In the genomic region with DNA sequence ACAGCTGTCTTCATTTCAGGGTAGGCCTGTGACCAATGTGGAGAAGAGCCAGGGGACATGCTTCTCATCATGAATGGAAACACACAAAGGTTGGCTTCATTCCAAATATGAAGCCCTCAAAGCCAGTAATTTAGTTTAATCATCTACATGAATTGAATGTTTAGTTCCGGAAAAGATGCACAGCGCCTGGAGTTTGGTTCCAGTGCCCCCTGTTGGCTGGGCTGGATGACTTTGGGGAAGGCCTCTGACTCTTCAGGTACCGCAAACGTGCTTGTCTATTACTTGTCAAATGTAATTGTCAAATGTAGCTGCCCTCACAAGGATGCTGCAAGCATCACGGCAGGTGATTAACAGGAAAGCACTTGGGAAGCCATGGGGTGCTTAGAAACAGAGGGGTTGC, we compare ENCODE assay signal across 10 cellular contexts.
DNase-seq lines count a peak whose midpoint lies in the region; ATAC-seq and TF ChIP-seq lines count a peak whose summit lies in the region.
"Had no signal": no experiment of that assay in that cellular context is flagged by ENCODE, and none has a peak within 500 bp of the region (broad histone marks: within the 10 kb centered on the region; RNA-seq: fewer than 3 reads in every experiment).

No MANE protein-coding gene starts in this region.

- CTCF ChIA-PET in activated CD4-positive, alpha-beta memory T cell treated with anti-CD3 and anti-CD28 coated beads for 36 hours (lab: Charles Lee), result interaction anchor here (1.2 to 1.4 kb wide), 2 partner anchors 10 to 132 kb away, joined by 5 to 6 read pairs; a partner anchor contains a TSS

- POLR2A ChIA-PET in activated CD4-positive, alpha-beta memory T cell treated with anti-CD3 and anti-CD28 coated beads for 36 hours (lab: Charles Lee), result no interaction called here

- intact Hi-C loops in activated CD4-positive, alpha-beta memory T cell treated with anti-CD3 and anti-CD28 coated beads for 36 hours (cut with micrococcal nuclease), result loop anchor here (2.0 kb wide), 2 partner anchors 131 to 461 kb away; a partner anchor contains a TSS

- no peak overlapping the region for H2AFZ ChIP-seq in osteoblast (ENCODE audit: low read length)

- H3K4ac ChIP-seq in mesendoderm (ENCODE audit: low read depth, low read length), result no peak overlapping the region

- H3K4me1 Mint-ChIP-seq in activated CD4-positive, alpha-beta memory T cell treated with anti-CD3 and anti-CD28 coated beads for 36 hours (ENCODE audit: low read depth), result no peaks in the 10 kb centered on the region

- no peaks in the 10 kb centered on the region for H3K79me2 ChIP-seq in osteoblast (ENCODE audit: insufficient read depth, low read length)
- H3K79me2 ChIP-seq in mesendoderm (ENCODE audit: control insufficient read depth, insufficient read depth, low read length), result no peaks in the 10 kb centered on the region

- H3K27ac Mint-ChIP-seq in activated CD4-positive, alpha-beta memory T cell treated with anti-CD3 and anti-CD28 coated beads for 36 hours, result no peak overlapping the region

- H3K36me3 ChIP-seq in osteoblast (ENCODE audit: insufficient read depth, low read length), result no peaks in the 10 kb centered on the region
- H3K36me3 ChIP-seq in mesendoderm (ENCODE audit: control insufficient read depth, insufficient read depth, low read length), result no peaks in the 10 kb centered on the region
- H3K36me3 ChIP-seq in brain microvascular endothelial cell (replicated peaks), result no peaks in the 10 kb centered on the region
- H3K36me3 ChIP-seq: ovary had no signal

- no CpG with 5 or more reads among the region's 5 CpGs for WGBS in mesendoderm (ENCODE audit: extremely low coverage, insufficient coverage, low lambda C conversion rate)

- H3K36me3 Mint-ChIP-seq in activated CD4-positive, alpha-beta memory T cell treated with anti-CD3 and anti-CD28 coated beads for 36 hours, result no peaks in the 10 kb centered on the region

- no peaks in the 10 kb centered on the region for H3K27me3 ChIP-seq in osteoblast (ENCODE audit: insufficient read depth, low read length)
- no peaks in the 10 kb centered on the region for H3K27me3 ChIP-seq in mesendoderm (ENCODE audit: insufficient read depth, low read length, poor library complexity)
- H3K27me3 ChIP-seq in brain microvascular endothelial cell (replicated peaks), result no peaks in the 10 kb centered on the region
- H3K27me3 ChIP-seq: ovary had no signal

- no peak overlapping the region for H4K5ac ChIP-seq in mesendoderm (ENCODE audit: low read length)

- no peak overlapping the region for H2BK5ac ChIP-seq in mesendoderm (ENCODE audit: low read length)

- H3K4me1 ChIP-seq in osteoblast (ENCODE audit: insufficient read depth, low read length) (peaks cover 9% of the 10 kb centered on the region), mesendoderm (ENCODE audit: control insufficient read depth, low read depth, low read length) (no peaks in the 10 kb centered on the region)

- H3K9ac ChIP-seq in mesendoderm (ENCODE audit: low read length), result no peak overlapping the region

- no peak overlapping the region for H3K23ac ChIP-seq in mesendoderm (ENCODE audit: low read length)

- H4K8ac ChIP-seq in mesendoderm (ENCODE audit: low read depth, low read length), result no peak overlapping the region

- no peak overlapping the region for H3K4me3 Mint-ChIP-seq in activated CD4-positive, alpha-beta memory T cell treated with anti-CD3 and anti-CD28 coated beads for 36 hours

- no peak overlapping the region for H2BK15ac ChIP-seq in mesendoderm (replicated peaks; ENCODE audit: low read depth)

- no peaks in the 10 kb centered on the region for H3K9me3 ChIP-seq in osteoblast (ENCODE audit: low read depth, low read length)
- H3K9me3 ChIP-seq: ovary had no signal

- H3K27me3 Mint-ChIP-seq in activated CD4-positive, alpha-beta memory T cell treated with anti-CD3 and anti-CD28 coated beads for 36 hours, result peaks cover 5% of the 10 kb centered on the region

- TF ChIP-seq CTCF in osteoblast (IDR thresholded peaks at IDR 0.05; ENCODE audit: extremely low read depth, low read depth, low read length) (peak; percentile 15), brain microvascular endothelial cell (IDR thresholded peaks at IDR 0.05; ENCODE audit: low read depth, low read length, missing control alignments) (no peak)

- H3K4me3 ChIP-seq in osteoblast (ENCODE audit: insufficient read depth, low read length), result no peak overlapping the region
- H3K4me3 ChIP-seq in mesendoderm (ENCODE audit: low read length), result no peak overlapping the region
- H3K4me3 ChIP-seq in brain microvascular endothelial cell (ENCODE audit: low read depth, low read length), result no peak overlapping the region
- H3K4me3 ChIP-seq: ovary had no signal

- H3K9me3 Mint-ChIP-seq in activated CD4-positive, alpha-beta memory T cell treated with anti-CD3 and anti-CD28 coated beads for 36 hours, result no peaks in the 10 kb centered on the region

- H2BK120ac ChIP-seq in mesendoderm (ENCODE audit: low read depth, low read length), result no peak overlapping the region

- H3K27ac ChIP-seq in osteoblast (ENCODE audit: low read depth, low read length) (no peak overlapping the region), mesendoderm (ENCODE audit: low read depth, low read length) (no peak overlapping the region), brain microvascular endothelial cell (no peak overlapping the region)
- H3K27ac ChIP-seq: ovary had no signal

- DNase-seq in DMS79 treated with DMSO at 0.1 percent for 48 hours (lab: John Stamatoyannopoulos, UW) (peak; percentile 43), DMS79 (lab: John Stamatoyannopoulos, UW) (no peak), NCI-H128 (lab: John Stamatoyannopoulos, UW; ENCODE audit: unreplicated experiment) (peak; percentile 6), osteoblast (ENCODE audit: insufficient read length, low spot score, missing footprints) (no peak), mesendoderm (no peak), brain microvascular endothelial cell (no peak)
- DNase-seq in activated CD4-positive, alpha-beta memory T cell treated with anti-CD3 and anti-CD28 coated beads for 36 hours, result peak; percentile 48
- DNase-seq: cerebellar nuclear complex had no signal

- H3K4me2 ChIP-seq in osteoblast (ENCODE audit: insufficient read depth, low read length) (no peak overlapping the region), mesendoderm (ENCODE audit: low read length) (no peak overlapping the region)

- no peak overlapping the region for H3K18ac ChIP-seq in mesendoderm (ENCODE audit: low read length)

- ATAC-seq in HG02678 (IDR thresholded peaks at IDR 0.05; ENCODE audit: unreplicated experiment), result no peak

- H3K56ac ChIP-seq in mesendoderm (ENCODE audit: low read length), result no peak overlapping the region

- in situ Hi-C loops in brain microvascular endothelial cell (cut with HindIII; ENCODE audit: low pct_ligation_motif_present, low sequenced_read_pairs), result no loop called here

- H3K79me1 ChIP-seq in mesendoderm (ENCODE audit: low read length), result no peaks in the 10 kb centered on the region

- H2AK5ac ChIP-seq in mesendoderm (ENCODE audit: low read length), result no peak overlapping the region

- H4K20me1 ChIP-seq in osteoblast (ENCODE audit: insufficient read depth, low read length), result no peaks in the 10 kb centered on the region

Comparison
In these comparisons a context has a peak if more than half of its experiments do, and no peak if none do; other contexts are left out.
1. DNase-seq: peak in DMS79 treated with DMSO at 0.1 percent for 48 hours (single experiment), NCI-H128 (single experiment) and activated CD4-positive, alpha-beta memory T cell treated with anti-CD3 and anti-CD28 coated beads for 36 hours (single experiment); none in DMS79 (single experiment), osteoblast (single experiment), mesendoderm (single experiment) and brain microvascular endothelial cell (single experiment).